ENCODE assay signal across 1 cellular context in genomic region chr20:38350879-38351775, GRCh38.
TF ChIP-seq lines count a peak whose summit lies in the region.

No MANE protein-coding gene starts in this region.

TF ChIP-seq in IMR-90, 13 proteins besides CTCF, POLR2A, EP300 and RAD21:
- TF ChIP-seq FOS (IDR thresholded peaks at IDR 0.05; ENCODE audit: low read depth, low read length) (no peak), ELK1 (IDR thresholded peaks at IDR 0.05; ENCODE audit: borderline replicate concordance, low read depth, low read length) (no peak), CEBPB (IDR thresholded peaks at IDR 0.05; ENCODE audit: low read depth, low read length) (no peak), BHLHE40 (IDR thresholded peaks at IDR 0.05; ENCODE audit: low read depth, low read length) (no peak), CHD1 (IDR thresholded peaks at IDR 0.05; ENCODE audit: low read depth, low read length) (no peak), SMC3 (IDR thresholded peaks at IDR 0.05; ENCODE audit: low read depth, low read length) (no peak), RCOR1 (IDR thresholded peaks at IDR 0.05; ENCODE audit: insufficient replicate concordance, low read length) (no peak), MAFK (IDR thresholded peaks at IDR 0.05; ENCODE audit: low read depth, low read length) (no peak), USF2 (IDR thresholded peaks at IDR 0.05; ENCODE audit: low read depth, low read length) (no peak), MXI1 (IDR thresholded peaks at IDR 0.05; ENCODE audit: borderline replicate concordance, low read depth, low read length) (no peak), NFE2L2 (IDR thresholded peaks at IDR 0.05; ENCODE audit: low read depth, low read length) (no peak), MAZ (IDR thresholded peaks at IDR 0.05; ENCODE audit: borderline replicate concordance, low read depth, low read length) (no peak), RFX5 (IDR thresholded peaks at IDR 0.05; ENCODE audit: low read depth, low read length) (no peak)
